In genomic region chr12:119989619-119990381, GRCh38 we compare ENCODE assay signal across 8 cellular contexts. TPM values are rescaled to one million over a fixed set of nuclear protein-coding genes. Genes with fewer than 3 reads are reported as not detected.
A peak's percentile ranks its signal among the peaks of the same experiment; 100 is the strongest.
DNase-seq lines count a peak whose midpoint lies in the region; ATAC-seq and TF ChIP-seq lines count a peak whose summit lies in the region.

No MANE protein-coding gene starts in this region.

- H3K36me3 Mint-ChIP-seq in naive thymus-derived CD4-positive, alpha-beta T cell: peaks cover 0 to 15% (median 11%) of the 10 kb centered on the region in 5 donors

- H3K9me3 Mint-ChIP-seq in naive thymus-derived CD4-positive, alpha-beta T cell: no peaks in the 10 kb centered on the region

- no peaks in the 10 kb centered on the region for H3K36me3 ChIP-seq in fibroblast of lung (ENCODE audit: control insufficient read depth, insufficient read depth, low read length)
- H3K36me3 ChIP-seq in naive thymus-derived CD4-positive, alpha-beta T cell (ENCODE audit: control insufficient read depth in 2 of 3, insufficient read depth in 3 of 3, low read length in 3 of 3): peaks cover 0 to 3% (median 0%) of the 10 kb centered on the region in 3 experiments

- H3K27me3 ChIP-seq in fibroblast of lung (ENCODE audit: control insufficient read depth, insufficient read depth, low read length): peaks cover 24% of the 10 kb centered on the region
- no peaks in the 10 kb centered on the region for H3K27me3 ChIP-seq in naive thymus-derived CD4-positive, alpha-beta T cell (ENCODE audit: control insufficient read depth in 2 of 2, insufficient read depth in 2 of 2, low read length in 2 of 2)

- H3K79me2 ChIP-seq in fibroblast of lung (ENCODE audit: control insufficient read depth, insufficient read depth, low read length): no peaks in the 10 kb centered on the region

- no peaks in the 10 kb centered on the region for H4K20me1 ChIP-seq in fibroblast of lung (ENCODE audit: control insufficient read depth, extremely low read depth, insufficient read depth, low read length)

- peak; percentile 39 for ATAC-seq in HG02981 (IDR thresholded peaks at IDR 0.05; ENCODE audit: unreplicated experiment)
- peak; percentile 5 for ATAC-seq in naive thymus-derived CD4-positive, alpha-beta T cell

- no peaks in the 10 kb centered on the region for H3K4me1 ChIP-seq in fibroblast of lung (ENCODE audit: control insufficient read depth, extremely low read depth, insufficient read depth, low read length)
- H3K4me1 ChIP-seq in naive thymus-derived CD4-positive, alpha-beta T cell (ENCODE audit: control insufficient read depth in 2 of 2, insufficient read depth in 2 of 2, low read length in 2 of 2): peaks cover 18 to 19% of the 10 kb centered on the region in 2 donors

- peak overlapping the region in 8 of 9 donors; percentile 51 to 87 (median 68) for H3K27ac Mint-ChIP-seq in naive thymus-derived CD4-positive, alpha-beta T cell

- H3K27me3 Mint-ChIP-seq in naive thymus-derived CD4-positive, alpha-beta T cell: peaks cover 0 to 6% (median 0%) of the 10 kb centered on the region in 5 donors

- H2AFZ ChIP-seq in fibroblast of lung (ENCODE audit: low read length): no peak overlapping the region

- POLR2A ChIA-PET in naive thymus-derived CD4-positive, alpha-beta T cell (lab: Charles Lee): interaction anchor here (0.7 to 3.7 kb wide), 13 partner anchors 11 to 211 kb away, joined by 3 to 96 read pairs (median 5); partner anchors contain the start of genes RAB35 and RPLP0

- DNase-seq in GM13976 (ENCODE audit: low spot score): peak; percentile 90
- DNase-seq in OCI-M1 (lab: John Stamatoyannopoulos, UW): peak; percentile 80
- peak; percentile 37 to 56 for DNase-seq in activated T-helper 1 cell treated with anti-CD3 and anti-CD28 coated beads, Interleukin-2, amount 50 U/mL, for 16 hours (ENCODE audit: low read depth in 1 of 2, low spot score in 1 of 2)
- peak; percentile 65 to 73 for DNase-seq in fibroblast of lung (ENCODE audit: low read depth in 2 of 2)
- peak; percentile 50 to 89 (median 59) for DNase-seq in naive thymus-derived CD4-positive, alpha-beta T cell
- peak; percentile 61 for DNase-seq in stimulated activated naive CD4-positive, alpha-beta T cell treated with Interleukin-2 at 50 U/mL for 16 hours (lab: John Stamatoyannopoulos, UW)

- CTCF ChIA-PET in naive thymus-derived CD4-positive, alpha-beta T cell (lab: Charles Lee): interaction anchor here (1.0 to 1.3 kb wide), 2 partner anchors 17 to 97 kb away, joined by 3 to 6 read pairs; no protein-coding TSS in a partner anchor

- H3K4me2 ChIP-seq in fibroblast of lung (ENCODE audit: extremely low read depth, insufficient read depth, low read length): peak overlapping the region; percentile 44

- TF ChIP-seq CTCF in 22Rv1 (IDR thresholded peaks at IDR 0.05) (no peak), GM13976 (IDR thresholded peaks at IDR 0.05; ENCODE audit: borderline replicate concordance, control extremely low read depth, extremely low read depth, insufficient read depth, missing control alignments) (no peak), fibroblast of lung (conservative IDR thresholded peaks at IDR 0.05 in 1 of 2, IDR thresholded peaks at IDR 0.05 in 1 of 2; ENCODE audit: low read depth in 1 of 2, low read length in 2 of 2) (no peak)

- in situ Hi-C loops in GM13976 (cut with MboI; ENCODE audit: low sequenced_read_pairs, unreplicated experiment): no loop called here

- peak overlapping the region in 2 of 4 experiments; percentile 40 to 51 for H3K4me3 ChIP-seq in fibroblast of lung (replicated peaks in 1 of 4; ENCODE audit: control extremely low read depth in 1 of 4, insufficient read depth in 1 of 4, low read depth in 3 of 4, low read length in 4 of 4)
- H3K4me3 ChIP-seq in naive thymus-derived CD4-positive, alpha-beta T cell (ENCODE audit: low read length): peak overlapping the region; percentile 68

- intact Hi-C loops in naive thymus-derived CD4-positive, alpha-beta T cell (cut with micrococcal nuclease): loop anchor here (1.0 to 5.0 kb wide), 11 partner anchors 18 to 1613 kb away; partner anchors contain the start of genes CIT (in 1 of the 2), COX6A1 (in 1 of the 2), PXN (in 1 of the 2) and SUDS3 (in 1 of the 2)

- peak overlapping the region; percentile 78 to 95 (median 87) for H3K4me3 Mint-ChIP-seq in naive thymus-derived CD4-positive, alpha-beta T cell

- H3K27ac ChIP-seq in 22Rv1 (peak overlapping the region; percentile 92), fibroblast of lung (ENCODE audit: insufficient read depth, low read length) (no peak overlapping the region)
- H3K27ac ChIP-seq in naive thymus-derived CD4-positive, alpha-beta T cell (ENCODE audit: low read depth, low read length): peak overlapping the region; percentile 90

- H3K4me1 Mint-ChIP-seq in naive thymus-derived CD4-positive, alpha-beta T cell: peaks cover 18 to 50% (median 41%) of the 10 kb centered on the region in 7 donors

- H3K9ac ChIP-seq in fibroblast of lung (ENCODE audit: insufficient read depth, low read length): no peak overlapping the region

- no peaks in the 10 kb centered on the region for H3K9me3 ChIP-seq in fibroblast of lung (ENCODE audit: control insufficient read depth, insufficient read depth, low read depth, low read length)
- H3K9me3 ChIP-seq in naive thymus-derived CD4-positive, alpha-beta T cell (ENCODE audit: control insufficient read depth in 2 of 3, low read length in 3 of 3): no peaks in the 10 kb centered on the region

RNA-seq across cellular contexts. Expression of gene BICDL1, which starts 0.8 kb away (rescaled TPM):
- under 0.01 TPM in 1 of 2 replicates, not detected in the other for total RNA-seq in fibroblast of lung
- not detected in 2 replicates for polyA plus RNA-seq in fibroblast of lung
- polyA plus RNA-seq in fibroblast of lung (2012): not detected in 2 replicates
- not detected in 2 replicates for polyA minus RNA-seq in fibroblast of lung (ENCODE audit: low replicate concordance)
- total RNA-seq in naive thymus-derived CD4-positive, alpha-beta T cell: 100 to 1,000 TPM in 4 of 5 experiments, 10 to 100 TPM in 1; 75.8 to 156 (median 143) TPM
- polyA plus RNA-seq in naive thymus-derived CD4-positive, alpha-beta T cell: 1 to 10 TPM; 2.4 to 2.7 TPM

Comparison
In these comparisons a context has a peak if more than half of its experiments do, and no peak if none do; other contexts are left out.
1. RNA of gene BICDL1, which starts 0.8 kb away (total RNA-seq): 75.8 to 156 TPM in naive thymus-derived CD4-positive, alpha-beta T cell; under 0.01 TPM in fibroblast of lung; every median in the first group is over 10 times any median in the second.
2. Peak in every context shown above with its lines, with median percentiles within 50 percentile points of each other: DNase-seq.